Comparison of ENCODE assay signal across 8 cellular contexts in the genomic region with DNA sequence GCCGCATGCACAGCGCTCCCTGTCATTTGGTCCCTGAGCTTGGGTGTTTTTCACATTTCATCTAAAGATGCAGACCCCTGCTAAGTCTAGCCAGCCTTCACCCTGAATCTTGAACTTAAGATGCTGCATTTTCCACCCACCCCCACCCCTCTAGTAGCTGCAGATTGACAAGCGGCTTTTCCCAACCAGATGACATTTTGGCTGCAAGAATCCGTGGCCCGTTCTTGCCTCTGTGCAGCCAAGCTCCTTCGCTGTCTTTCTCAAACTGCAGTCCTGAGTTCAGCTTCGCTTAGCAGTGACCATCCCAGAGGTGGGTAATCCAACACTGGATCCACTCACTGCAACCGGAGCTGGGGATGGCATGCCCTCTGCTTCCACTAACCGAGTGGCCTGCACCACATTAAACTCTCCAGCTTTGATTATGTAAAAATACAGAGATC. TPM values are rescaled to one million over a fixed set of nuclear protein-coding genes. Genes with fewer than 3 reads are reported as not detected.
A peak's percentile ranks its signal among the peaks of the same experiment; 100 is the strongest.
DNase-seq lines count a peak whose midpoint lies in the region; ATAC-seq, FAIRE-seq and TF ChIP-seq lines count a peak whose summit lies in the region.

No MANE protein-coding gene starts in this region.

- no peak for ATAC-seq in HCT116
- no peak for ATAC-seq in WTC11
- ATAC-seq in heart right ventricle, result peak in 6 of 8 donors; percentile 5 to 41 (median 10)

- no peak for TF ChIP-seq CTCF in HCT116 (IDR thresholded peaks at IDR 0.05 in 2 of 3, conservative IDR thresholded peaks at IDR 0.05 in 1 of 3; ENCODE audit: borderline replicate concordance in 1 of 3, insufficient read depth in 1 of 3, low read depth in 2 of 3, low read length in 2 of 3)
- no peak for TF ChIP-seq CTCF in WTC11 (IDR thresholded peaks at IDR 0.05)
- no peak for TF ChIP-seq CTCF in heart right ventricle (IDR thresholded peaks at IDR 0.05)

- CTCF ChIA-PET in HCT116 (lab: Charles Lee) (interaction anchor here (1.7 kb wide), 1 partner anchor 29 kb away, joined by 4 read pairs; no protein-coding TSS in a partner anchor), WTC11 (lab: Charles Lee) (interaction anchor here (0.5 to 1.6 kb wide), 8 partner anchors 30 to 213 kb away, joined by 3 to 11 read pairs (median 4); no protein-coding TSS in a partner anchor)

- peak overlapping the region; percentile 12 to 42 for H3K4me3 ChIP-seq in HCT116 (replicated peaks in 1 of 2; ENCODE audit: low read depth in 1 of 2, low read length in 2 of 2)
- peak overlapping the region in 9 of 10 donors; percentile 15 to 63 (median 52) for H3K4me3 ChIP-seq in heart right ventricle
- H3K4me3 ChIP-seq in skeletal muscle cell (ENCODE audit: low read depth, low read length), result peak overlapping the region; percentile 47

- TSS peak; percentile 91 for BruUV-seq in HCT116 (replicated peaks; lab: Mats Ljungman, UMichigan)

- H3K4me1 ChIP-seq in HCT116 (ENCODE audit: control insufficient read depth in 1 of 2, insufficient read depth in 2 of 2, low read length in 2 of 2) (peaks cover 12 to 21% of the 10 kb centered on the region in 2 experiments), heart right ventricle (peaks cover 9 to 43% (median 34%) of the 10 kb centered on the region in 9 donors)

- peaks cover 20% of the 10 kb centered on the region for H3K4me1 Mint-ChIP-seq in WTC11

- no peaks in the 10 kb centered on the region for H3K9me3 Mint-ChIP-seq in WTC11

- H3K27me3 ChIP-seq in HCT116 (ENCODE audit: insufficient read depth, low read length), result no peaks in the 10 kb centered on the region
- H3K27me3 ChIP-seq in heart right ventricle, result no peaks in the 10 kb centered on the region

- H3K27ac ChIP-seq in HCT116 (ENCODE audit: low read depth, low read length) (peak overlapping the region; percentile 40; the same call in 1 of the 2 replicates), heart right ventricle (peak overlapping the region; percentile 67 to 95 (median 84))

- WGBS in heart right ventricle, 2 donors, result 65 to 69% methylated on average over 9 of the region's 9 CpGs

- no peak overlapping the region for H2AFZ ChIP-seq in HCT116 (ENCODE audit: low read depth, low read length, poor library complexity, severe bottlenecking)

- DNase-seq in HCT116 (ENCODE audit: low read depth, low spot score), result no peak
- DNase-seq in WTC11 (ENCODE audit: low spot score), result peak; percentile 12
- no peak for DNase-seq in heart right ventricle
- DNase-seq in skeletal muscle cell (ENCODE audit: low read depth), result no peak
- DNase-seq in NAMALWA (ENCODE audit: low spot score), result no peak
- DNase-seq in central memory CD4-positive, alpha-beta T cell, result no peak
- no peak for DNase-seq in OCI-M1 (lab: John Stamatoyannopoulos, UW)
- DNase-seq in RCC 7860 (ENCODE audit: low spot score), result no peak

- TF ChIP-seq RAD21 in HCT116 (IDR thresholded peaks at IDR 0.05; ENCODE audit: low read depth), result no peak

- peak overlapping the region; percentile 57 for H3K4me3 Mint-ChIP-seq in WTC11

- H3K36me3 Mint-ChIP-seq in WTC11, result no peaks in the 10 kb centered on the region

- H4K20me1 ChIP-seq in HCT116 (ENCODE audit: insufficient read depth), result no peaks in the 10 kb centered on the region

- intact Hi-C loops in HCT116 (cut with micrococcal nuclease) (no loop called here), heart right ventricle (cut with DNase I) (loop anchor here in 2 of 10 donors (5.0 to 10.0 kb wide), 2 partner anchors 149 to 166 kb away; a partner anchor contains a TSS)

- H3K9me2 ChIP-seq in HCT116 (ENCODE audit: insufficient read depth), result no peaks in the 10 kb centered on the region

- no peaks in the 10 kb centered on the region for H3K9me3 ChIP-seq in HCT116 (ENCODE audit: control insufficient read depth in 1 of 2, insufficient read depth in 1 of 2, low read depth in 1 of 2, low read length in 2 of 2)
- H3K9me3 ChIP-seq in heart right ventricle, result no peaks in the 10 kb centered on the region

- H3K27me3 Mint-ChIP-seq in WTC11 (ENCODE audit: low read depth), result peaks cover 29% of the 10 kb centered on the region

- RAD21 ChIA-PET in HCT116 (lab: Charles Lee; ENCODE audit: low non-redundant PET in 1 of 2, low total read pairs in 2 of 2, uncharacterized antibody in 2 of 2, unreplicated experiment in 2 of 2), result no interaction called here

- H3K79me2 ChIP-seq in HCT116 (ENCODE audit: insufficient read depth, low read length), result peaks cover 30% of the 10 kb centered on the region

- H3K9ac ChIP-seq in HCT116 (ENCODE audit: low read length), result peak overlapping the region; percentile 58

- H3K36me3 ChIP-seq in HCT116 (ENCODE audit: control insufficient read depth in 1 of 2, insufficient read depth in 2 of 2, low read length in 2 of 2), result no peaks in the 10 kb centered on the region
- peaks cover 0 to 13% (median 5%) of the 10 kb centered on the region in 9 donors for H3K36me3 ChIP-seq in heart right ventricle

- H3K27ac Mint-ChIP-seq in WTC11, result no peak overlapping the region

- TF ChIP-seq POLR2A in HCT116 (IDR thresholded peaks at IDR 0.05; ENCODE audit: borderline replicate concordance, extremely low read depth, insufficient read depth, insufficient read length), result no peak

- peak overlapping the region; percentile 66 for H3K4me2 ChIP-seq in HCT116 (ENCODE audit: low read length)

- POLR2A ChIA-PET in HCT116 (lab: Charles Lee) (interaction anchor here (1.4 kb wide), 1 partner anchor 149 kb away, joined by 4 read pairs; no protein-coding TSS in a partner anchor), WTC11 (lab: Charles Lee) (interaction anchor here (0.6 to 2.2 kb wide), 4 partner anchors 36 to 571 kb away, joined by 3 to 16 read pairs (median 4); a partner anchor contains a TSS)

- FAIRE-seq in RCC 7860 (lab: Jason Lieb, UNC), result no peak

TF ChIP-seq in HCT116, 20 proteins besides CTCF, POLR2A, EP300 and RAD21 (continues in another document):
- TF ChIP-seq FOSL1 (IDR thresholded peaks at IDR 0.05; ENCODE audit: low read depth) (no peak), SIN3A (IDR thresholded peaks at IDR 0.05; ENCODE audit: low read depth) (no peak), EZH2 (IDR thresholded peaks at IDR 0.05) (no peak), ELF1 (IDR thresholded peaks at IDR 0.05; ENCODE audit: borderline replicate concordance, low read depth) (no peak)
- TF ChIP-seq, protein P1, sequence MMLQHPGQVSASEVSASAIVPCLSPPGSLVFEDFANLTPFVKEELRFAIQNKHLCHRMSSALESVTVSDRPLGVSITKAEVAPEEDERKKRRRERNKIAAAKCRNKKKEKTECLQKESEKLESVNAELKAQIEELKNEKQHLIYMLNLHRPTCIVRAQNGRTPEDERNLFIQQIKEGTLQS (IDR thresholded peaks at IDR 0.05), result no peak

TF ChIP-seq in WTC11, 78 proteins besides CTCF, POLR2A, EP300 and RAD21 (continues in another document):
- no peak for TF ChIP-seq ZNF219 (CRISPR knock-in tag; IDR thresholded peaks at IDR 0.05; ENCODE audit: borderline replicate concordance)
- no peak for TF ChIP-seq GABPB1 (CRISPR knock-in tag; IDR thresholded peaks at IDR 0.05)
- TF ChIP-seq, protein P2, sequence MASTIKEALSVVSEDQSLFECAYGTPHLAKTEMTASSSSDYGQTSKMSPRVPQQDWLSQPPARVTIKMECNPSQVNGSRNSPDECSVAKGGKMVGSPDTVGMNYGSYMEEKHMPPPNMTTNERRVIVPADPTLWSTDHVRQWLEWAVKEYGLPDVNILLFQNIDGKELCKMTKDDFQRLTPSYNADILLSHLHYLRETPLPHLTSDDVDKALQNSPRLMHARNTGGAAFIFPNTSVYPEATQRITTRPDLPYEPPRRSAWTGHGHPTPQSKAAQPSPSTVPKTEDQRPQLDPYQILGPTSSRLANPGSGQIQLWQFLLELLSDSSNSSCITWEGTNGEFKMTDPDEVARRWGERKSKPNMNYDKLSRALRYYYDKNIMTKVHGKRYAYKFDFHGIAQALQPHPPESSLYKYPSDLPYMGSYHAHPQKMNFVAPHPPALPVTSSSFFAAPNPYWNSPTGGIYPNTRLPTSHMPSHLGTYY (CRISPR knock-in tag; IDR thresholded peaks at IDR 0.05), result no peak
- no peak for TF ChIP-seq NFYB (CRISPR knock-in tag; conservative IDR thresholded peaks at IDR 0.05; ENCODE audit: low read depth)
- TF ChIP-seq ZNF121 (CRISPR knock-in tag; IDR thresholded peaks at IDR 0.05), result no peak
- TF ChIP-seq GTF2I (CRISPR knock-in tag; conservative IDR thresholded peaks at IDR 0.05), result no peak
- TF ChIP-seq, protein P3, sequence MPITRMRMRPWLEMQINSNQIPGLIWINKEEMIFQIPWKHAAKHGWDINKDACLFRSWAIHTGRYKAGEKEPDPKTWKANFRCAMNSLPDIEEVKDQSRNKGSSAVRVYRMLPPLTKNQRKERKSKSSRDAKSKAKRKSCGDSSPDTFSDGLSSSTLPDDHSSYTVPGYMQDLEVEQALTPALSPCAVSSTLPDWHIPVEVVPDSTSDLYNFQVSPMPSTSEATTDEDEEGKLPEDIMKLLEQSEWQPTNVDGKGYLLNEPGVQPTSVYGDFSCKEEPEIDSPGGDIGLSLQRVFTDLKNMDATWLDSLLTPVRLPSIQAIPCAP (CRISPR knock-in tag; IDR thresholded peaks at IDR 0.05), result no peak
- TF ChIP-seq PRRX2 (CRISPR knock-in tag; IDR thresholded peaks at IDR 0.05), result no peak
- TF ChIP-seq, protein P4, sequence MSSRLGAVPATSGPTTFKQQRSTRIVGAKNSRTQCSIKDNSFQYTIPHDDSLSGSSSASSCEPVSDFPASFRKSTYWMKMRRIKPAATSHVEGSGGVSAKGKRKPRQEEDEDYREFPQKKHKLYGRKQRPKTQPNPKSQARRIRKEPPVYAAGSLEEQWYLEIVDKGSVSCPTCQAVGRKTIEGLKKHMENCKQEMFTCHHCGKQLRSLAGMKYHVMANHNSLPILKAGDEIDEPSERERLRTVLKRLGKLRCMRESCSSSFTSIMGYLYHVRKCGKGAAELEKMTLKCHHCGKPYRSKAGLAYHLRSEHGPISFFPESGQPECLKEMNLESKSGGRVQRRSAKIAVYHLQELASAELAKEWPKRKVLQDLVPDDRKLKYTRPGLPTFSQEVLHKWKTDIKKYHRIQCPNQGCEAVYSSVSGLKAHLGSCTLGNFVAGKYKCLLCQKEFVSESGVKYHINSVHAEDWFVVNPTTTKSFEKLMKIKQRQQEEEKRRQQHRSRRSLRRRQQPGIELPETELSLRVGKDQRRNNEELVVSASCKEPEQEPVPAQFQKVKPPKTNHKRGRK (CRISPR knock-in tag; IDR thresholded peaks at IDR 0.05; ENCODE audit: borderline replicate concordance), result no peak

RNA-seq across cellular contexts. Expression of a gene that starts 0.8 kb away (rescaled TPM):
- total RNA-seq in HCT116 (2021; ENCODE audit: unreplicated experiment) (22.4 TPM), WTC11 (2021) (33.0 to 36.0 TPM (median 34.6 TPM) in 3 replicates), heart right ventricle (10 to 100 TPM; 16.1 to 53.9 (median 23.6) TPM)
- 12.5 and 17.8 TPM in 2 replicates for polyA plus RNA-seq in HCT116 (2012)
- polyA plus RNA-seq in heart right ventricle, result 10 to 100 TPM; 24.4 to 34.1 TPM

Comparison
In these comparisons a context has a peak if more than half of its experiments do, and no peak if none do; other contexts are left out.
1. ATAC-seq: peak in heart right ventricle (6 of 8); none in HCT116 (single experiment) and WTC11 (single experiment).
2. Peak in every context shown above with its lines, with median percentiles within 50 percentile points of each other: H3K4me3 ChIP-seq.